23 cellular contexts compared by ENCODE assay signal in the genomic region with DNA sequence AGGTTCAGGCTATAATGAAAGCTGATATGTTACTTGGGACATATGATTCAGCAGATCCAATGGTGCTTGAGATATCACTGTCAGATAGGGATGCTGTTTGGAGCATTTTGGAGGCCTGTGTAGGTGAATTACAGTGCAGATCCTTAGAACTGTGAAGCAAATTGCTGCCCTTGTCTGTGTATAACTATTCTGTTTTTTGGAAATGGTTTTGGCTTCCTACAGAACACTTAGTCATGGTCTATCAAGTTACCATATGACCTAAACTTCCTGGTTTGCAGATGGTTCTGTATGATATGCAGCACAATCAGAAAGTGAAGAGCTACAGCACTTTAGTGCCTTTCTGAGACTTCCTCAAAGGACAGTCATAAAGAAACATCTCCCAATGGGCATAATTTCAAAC.
"Had no signal": no experiment of that assay in that cellular context is flagged by ENCODE, and none has a peak within 500 bp of the region (broad histone marks: within the 10 kb centered on the region; RNA-seq: fewer than 3 reads in every experiment).

No MANE protein-coding gene starts in this region.

- H3K27ac Mint-ChIP-seq: activated CD8-positive, alpha-beta memory T cell treated with anti-CD3 and anti-CD28 coated beads, Interleukin-2, amount 10 ng/mL, durations not matched to agents 7 days and 5 days; activated CD8-positive, alpha-beta T cell treated with anti-CD3 and anti-CD28 coated beads for 36 hours; activated naive CD4-positive, alpha-beta T cell treated with anti-CD3 and anti-CD28 coated beads, Interleukin-2, amount 10 ng/mL, durations not matched to agents 7 days and 5 days; memory B cell; nephron; type B pancreatic cell had no signal

- H3K4me3 ChIP-seq: coronary artery, gastroesophageal sphincter, heart left ventricle, pancreas, psoas muscle, right atrium auricular region, thoracic aorta, vagina had no signal

- H3K27me3 Mint-ChIP-seq: activated CD8-positive, alpha-beta memory T cell treated with anti-CD3 and anti-CD28 coated beads, Interleukin-2, amount 10 ng/mL, durations not matched to agents 7 days and 5 days; activated CD8-positive, alpha-beta T cell treated with anti-CD3 and anti-CD28 coated beads for 36 hours; activated naive CD4-positive, alpha-beta T cell treated with anti-CD3 and anti-CD28 coated beads, Interleukin-2, amount 10 ng/mL, durations not matched to agents 7 days and 5 days; memory B cell; type B pancreatic cell had no signal

- H3K9me3 Mint-ChIP-seq: activated CD8-positive, alpha-beta T cell treated with anti-CD3 and anti-CD28 coated beads for 36 hours; activated naive CD4-positive, alpha-beta T cell treated with anti-CD3 and anti-CD28 coated beads, Interleukin-2, amount 10 ng/mL, durations not matched to agents 7 days and 5 days; memory B cell; type B pancreatic cell had no signal

- H3K27ac ChIP-seq: coronary artery, gastroesophageal sphincter, heart left ventricle, neutrophil, pancreas, psoas muscle, right atrium auricular region, thoracic aorta, vagina had no signal

- H3K36me3 ChIP-seq: gastroesophageal sphincter, heart left ventricle, neutrophil, pancreas, right atrium auricular region, thoracic aorta, vagina had no signal

- H3K27me3 ChIP-seq: gastroesophageal sphincter, heart left ventricle, neutrophil, right atrium auricular region, vagina had no signal

- H3K9me3 ChIP-seq: gastroesophageal sphincter, heart left ventricle, neutrophil, pancreas, psoas muscle, right atrium auricular region, thoracic aorta, vagina had no signal

- H3K4me3 Mint-ChIP-seq: activated CD8-positive, alpha-beta memory T cell treated with anti-CD3 and anti-CD28 coated beads, Interleukin-2, amount 10 ng/mL, durations not matched to agents 7 days and 5 days; activated CD8-positive, alpha-beta T cell treated with anti-CD3 and anti-CD28 coated beads for 36 hours; activated naive CD4-positive, alpha-beta T cell treated with anti-CD3 and anti-CD28 coated beads, Interleukin-2, amount 10 ng/mL, durations not matched to agents 7 days and 5 days; memory B cell; nephron; type B pancreatic cell had no signal

- H3K4me1 ChIP-seq: gastroesophageal sphincter, heart left ventricle, pancreas, psoas muscle, right atrium auricular region, vagina had no signal

- H3K36me3 Mint-ChIP-seq: activated CD8-positive, alpha-beta memory T cell treated with anti-CD3 and anti-CD28 coated beads, Interleukin-2, amount 10 ng/mL, durations not matched to agents 7 days and 5 days; activated naive CD4-positive, alpha-beta T cell treated with anti-CD3 and anti-CD28 coated beads, Interleukin-2, amount 10 ng/mL, durations not matched to agents 7 days and 5 days; memory B cell; type B pancreatic cell had no signal

- H3K4me1 Mint-ChIP-seq: activated naive CD4-positive, alpha-beta T cell treated with anti-CD3 and anti-CD28 coated beads, Interleukin-2, amount 10 ng/mL, durations not matched to agents 7 days and 5 days; memory B cell; nephron had no signal

- DNase-seq: activated CD4-positive, alpha-beta T cell treated with anti-CD3 and anti-CD28 coated beads for 4 hours; activated CD4-positive, CD25-positive, alpha-beta regulatory T cell; activated CD8-positive, alpha-beta memory T cell treated with anti-CD3 and anti-CD28 coated beads, Interleukin-2, amount 10 ng/mL, durations not matched to agents 7 days and 5 days; activated CD8-positive, alpha-beta T cell treated with anti-CD3 and anti-CD28 coated beads for 36 hours; activated effector memory CD4-positive, alpha-beta T cell treated with anti-CD3 and anti-CD28 coated beads, Interleukin-2, amount 50 U/mL, for 16 hours; activated naive CD4-positive, alpha-beta T cell treated with anti-CD3 and anti-CD28 coated beads, Interleukin-2, amount 10 ng/mL, durations not matched to agents 7 days and 5 days; activated T-cell treated with anti-CD3 and anti-CD28 coated beads for 4 hours; cerebellar nuclear complex; heart left ventricle; left colon; pancreas; psoas muscle; stimulated activated CD4-positive, alpha-beta T cell treated with anti-CD3 and anti-CD28 coated beads, Interleukin-4, amount 100 ng/mL, for 24 hours; stimulated activated naive CD4-positive, alpha-beta T cell treated with Interleukin-2 at 50 U/mL for 16 hours had no signal
